Comparison of ENCODE assay signal across 18 cellular contexts in genomic region chr9:130443456-130443801, GRCh38. TPM values are rescaled to one million over a fixed set of nuclear protein-coding genes. Genes with fewer than 3 reads are reported as not detected.
A peak's percentile ranks its signal among the peaks of the same experiment; 100 is the strongest.
DNase-seq lines count a peak whose midpoint lies in the region; ATAC-seq, FAIRE-seq and TF ChIP-seq lines count a peak whose summit lies in the region.
"Had no signal": no experiment of that assay in that cellular context is flagged by ENCODE, and none has a peak within 500 bp of the region (broad histone marks: within the 10 kb centered on the region; RNA-seq: fewer than 3 reads in every experiment).

No MANE protein-coding gene starts in this region.

- ATAC-seq in right cardiac atrium (no peak), Right ventricle myocardium superior (ENCODE audit: poor library complexity) (no peak), HG02970 (IDR thresholded peaks at IDR 0.05; ENCODE audit: low FRiP score, unreplicated experiment) (no peak), HG03045 (IDR thresholded peaks at IDR 0.05; ENCODE audit: unreplicated experiment) (no peak)
- no peak for ATAC-seq in effector memory CD8-positive, alpha-beta T cell (replicated peaks)

- intact Hi-C loops in right cardiac atrium (cut with DNase I) (no loop called here), Right ventricle myocardium superior (cut with DNase I) (no loop called here)

- no peak overlapping the region for H3K4me3 ChIP-seq in right cardiac atrium (ENCODE audit: low read length)

- peaks cover 2% of the 10 kb centered on the region for H3K36me3 Mint-ChIP-seq in effector memory CD8-positive, alpha-beta T cell (ENCODE audit: insufficient read depth)
- peaks cover 8% of the 10 kb centered on the region for H3K36me3 Mint-ChIP-seq in nephron (ENCODE audit: low read depth)

- no peaks in the 10 kb centered on the region for H3K9me3 ChIP-seq in right cardiac atrium (ENCODE audit: control insufficient read depth, low read length)

- no peak overlapping the region for H3K27ac Mint-ChIP-seq in effector memory CD8-positive, alpha-beta T cell
- H3K27ac Mint-ChIP-seq in nephron, result peak overlapping the region in 2 of 3 experiments; percentile 35 to 47

- WGBS in right cardiac atrium, result 85% methylated on average over 6 of the region's 6 CpGs

- peaks cover 0 to 5% of the 10 kb centered on the region in 2 donors for H3K9me3 Mint-ChIP-seq in effector memory CD8-positive, alpha-beta T cell
- peaks cover 21% of the 10 kb centered on the region for H3K9me3 Mint-ChIP-seq in nephron

- FAIRE-seq in HTR-8/SVneo (lab: Jason Lieb, UNC), result no peak
- FAIRE-seq: D721Med had no signal

- H3K4me1 ChIP-seq in right cardiac atrium (ENCODE audit: control insufficient read depth, insufficient read depth, low read length), result peaks cover 7% of the 10 kb centered on the region

- H3K4me1 Mint-ChIP-seq in effector memory CD8-positive, alpha-beta T cell (ENCODE audit: low read depth in 2 of 2), result no peaks in the 10 kb centered on the region
- H3K4me1 Mint-ChIP-seq in nephron, result peaks cover 28% of the 10 kb centered on the region

- no peaks in the 10 kb centered on the region for H3K27me3 ChIP-seq in right cardiac atrium (ENCODE audit: control insufficient read depth, insufficient read depth)

- no peak overlapping the region for H3K27ac ChIP-seq in right cardiac atrium (ENCODE audit: low read length)

- peaks cover 37 to 58% of the 10 kb centered on the region in 2 donors for H3K27me3 Mint-ChIP-seq in effector memory CD8-positive, alpha-beta T cell
- peaks cover 39% of the 10 kb centered on the region for H3K27me3 Mint-ChIP-seq in nephron (ENCODE audit: low read depth)

- no peak for TF ChIP-seq CTCF in nephron (IDR thresholded peaks at IDR 0.05; ENCODE audit: unreplicated experiment in 3 of 3)

- DNase-seq in right cardiac atrium (peak in 2 of 3 donors; percentile 32 to 39), Right ventricle myocardium superior (no peak), SK-N-DZ (ENCODE audit: low spot score) (no peak), HTR-8/SVneo (ENCODE audit: insufficient read length, low spot score) (no peak)
- DNase-seq in effector memory CD8-positive, alpha-beta T cell, result no peak
- DNase-seq: DND-41; GF-D8; Karpas-422; MM.1S; NCI-H1105; NCI-H1694 treated with DMSO at 0.1 percent for 48 hours; NCI-H345; NK-92 treated with Interleukin-12 subunit alpha and Interleukin-12 subunit beta, amount 100 ng/mL, for 24 hours; PC-3 had no signal

- peak overlapping the region; percentile 23 to 25 for H3K4me3 Mint-ChIP-seq in effector memory CD8-positive, alpha-beta T cell
- peak overlapping the region; percentile 69 to 82 (median 75) for H3K4me3 Mint-ChIP-seq in nephron

RNA-seq across cellular contexts. Expression of gene ASS1, which starts 1.3 kb away (rescaled TPM):
- 10 to 100 TPM; 37.6 to 88.3 (median 52.9) TPM for total RNA-seq in right cardiac atrium
- polyA plus RNA-seq in right cardiac atrium, result 77.8 TPM
- total RNA-seq in Right ventricle myocardium superior, result 74.4 TPM
- polyA plus RNA-seq in SK-N-DZ (2014; cell fraction: cytosol; rRNA removed), result 94.1 and 100 TPM in 2 replicates
- 50.0 and 51.6 TPM in 2 replicates for polyA plus RNA-seq in SK-N-DZ (2014; cell fraction: nucleus; rRNA removed)

Comparison
In these comparisons a context has a peak if more than half of its experiments do, and no peak if none do; other contexts are left out.
1. DNase-seq: peak in right cardiac atrium (2 of 3); none in Right ventricle myocardium superior (single experiment), effector memory CD8-positive, alpha-beta T cell (0 of 3), SK-N-DZ (single experiment) and HTR-8/SVneo (single experiment).
2. H3K27ac Mint-ChIP-seq: peak in nephron (2 of 3); none in effector memory CD8-positive, alpha-beta T cell (0 of 2).